In genomic region chr6:161110380-161110779, GRCh38 we compare ENCODE assay signal across 14 cellular contexts.
DNase-seq lines count a peak whose midpoint lies in the region; ATAC-seq lines count a peak whose summit lies in the region.
"Had no signal": no experiment of that assay in that cellular context is flagged by ENCODE, and none has a peak within 500 bp of the region (broad histone marks: within the 10 kb centered on the region; RNA-seq: fewer than 3 reads in every experiment).

No MANE protein-coding gene starts in this region.

- no peaks in the 10 kb centered on the region for H3K27me3 Mint-ChIP-seq in activated T-cell treated with anti-CD3 and anti-CD28 coated beads, Interleukin-2, amount 50 U/mL, for 72 hours (ENCODE audit: low read depth)
- no peaks in the 10 kb centered on the region for H3K27me3 Mint-ChIP-seq in CD4-positive, alpha-beta memory T cell
- no peaks in the 10 kb centered on the region for H3K27me3 Mint-ChIP-seq in activated T-helper 2 cell treated with anti-CD3 and anti-CD28 coated beads, Interferon-gamma antibody, Interleukin-2, Interleukin-4, amounts not matched to agents 10 μg/mL and 5 μg/mL and 100 μg/mL, durations not matched to agents 14 hours and 24 hours and 36 hours (ENCODE audit: low read depth)
- H3K27me3 Mint-ChIP-seq in stimulated activated memory B cell treated with anti-CD40 and anti-IgM and Interleukin-4, amounts not matched to agents 10 μg/mL and 1 μg/mL and 100 μg/mL, for 72 hours = no peaks in the 10 kb centered on the region

- peaks cover 45% of the 10 kb centered on the region for H3K4me1 Mint-ChIP-seq in activated T-cell treated with anti-CD3 and anti-CD28 coated beads, Interleukin-2, amount 50 U/mL, for 72 hours (ENCODE audit: low read depth)
- peaks cover 17 to 20% (median 17%) of the 10 kb centered on the region in 4 donors for H3K4me1 Mint-ChIP-seq in CD4-positive, alpha-beta memory T cell
- peaks cover 28% of the 10 kb centered on the region for H3K4me1 Mint-ChIP-seq in activated T-helper 2 cell treated with anti-CD3 and anti-CD28 coated beads, Interferon-gamma antibody, Interleukin-2, Interleukin-4, amounts not matched to agents 10 μg/mL and 5 μg/mL and 100 μg/mL, durations not matched to agents 14 hours and 24 hours and 36 hours (ENCODE audit: low read depth)
- H3K4me1 Mint-ChIP-seq in stimulated activated memory B cell treated with anti-CD40 and anti-IgM and Interleukin-4, amounts not matched to agents 10 μg/mL and 1 μg/mL and 100 μg/mL, for 72 hours = peaks cover 2% of the 10 kb centered on the region

- no peak overlapping the region for H3K4me3 Mint-ChIP-seq in activated T-cell treated with anti-CD3 and anti-CD28 coated beads, Interleukin-2, amount 50 U/mL, for 72 hours
- no peak overlapping the region for H3K4me3 Mint-ChIP-seq in CD4-positive, alpha-beta memory T cell
- no peak overlapping the region for H3K4me3 Mint-ChIP-seq in activated T-helper 2 cell treated with anti-CD3 and anti-CD28 coated beads, Interferon-gamma antibody, Interleukin-2, Interleukin-4, amounts not matched to agents 10 μg/mL and 5 μg/mL and 100 μg/mL, durations not matched to agents 14 hours and 24 hours and 36 hours (ENCODE audit: low read depth)
- no peak overlapping the region for H3K4me3 Mint-ChIP-seq in stimulated activated memory B cell treated with anti-CD40 and anti-IgM and Interleukin-4, amounts not matched to agents 10 μg/mL and 1 μg/mL and 100 μg/mL, for 72 hours

- intact Hi-C loops in CD4-positive, alpha-beta memory T cell (cut with micrococcal nuclease) = loop anchor here (10.0 kb wide), 1 partner anchor 176 kb away; no protein-coding TSS in a partner anchor
- intact Hi-C loops in activated T-helper 2 cell treated with anti-CD3 and anti-CD28 coated beads, Interferon-gamma antibody, Interleukin-2, Interleukin-4, amounts not matched to agents 10 μg/mL and 5 μg/mL and 100 μg/mL, durations not matched to agents 14 hours and 24 hours and 36 hours (cut with micrococcal nuclease) = no loop called here

- no peaks in the 10 kb centered on the region for H3K27me3 ChIP-seq in CD4-positive, alpha-beta memory T cell (ENCODE audit: insufficient read depth, low read length)

- CTCF ChIA-PET in CD4-positive, alpha-beta memory T cell (lab: Charles Lee; ENCODE audit: partially characterized antibody) = interaction anchor here (1.2 to 2.4 kb wide), 6 partner anchors 13 to 260 kb away, joined by 3 to 5 read pairs (median 4); no protein-coding TSS in a partner anchor

- H3K27ac Mint-ChIP-seq in activated T-cell treated with anti-CD3 and anti-CD28 coated beads, Interleukin-2, amount 50 U/mL, for 72 hours = peak overlapping the region; percentile 89
- H3K27ac Mint-ChIP-seq in CD4-positive, alpha-beta memory T cell = peak overlapping the region in 6 of 7 donors; percentile 9 to 93 (median 78)
- peak overlapping the region; percentile 82 for H3K27ac Mint-ChIP-seq in activated T-helper 2 cell treated with anti-CD3 and anti-CD28 coated beads, Interferon-gamma antibody, Interleukin-2, Interleukin-4, amounts not matched to agents 10 μg/mL and 5 μg/mL and 100 μg/mL, durations not matched to agents 14 hours and 24 hours and 36 hours
- peak overlapping the region; percentile 35 for H3K27ac Mint-ChIP-seq in stimulated activated memory B cell treated with anti-CD40 and anti-IgM and Interleukin-4, amounts not matched to agents 10 μg/mL and 1 μg/mL and 100 μg/mL, for 72 hours

- peaks cover 14% of the 10 kb centered on the region for H3K4me1 ChIP-seq in CD4-positive, alpha-beta memory T cell (ENCODE audit: insufficient read depth, low read length)

- ATAC-seq in activated T-cell treated with anti-CD3 and anti-CD28 coated beads, Interleukin-2, amount 50 U/mL, for 72 hours (replicated peaks in 1 of 2) = no peak
- no peak for ATAC-seq in stimulated activated memory B cell treated with anti-CD40 and anti-IgM and Interleukin-4, amounts not matched to agents 10 μg/mL and 1 μg/mL and 100 μg/mL, for 72 hours
- ATAC-seq: Right ventricle myocardium inferior had no signal

- H3K9me3 Mint-ChIP-seq in activated T-cell treated with anti-CD3 and anti-CD28 coated beads, Interleukin-2, amount 50 U/mL, for 72 hours = no peaks in the 10 kb centered on the region
- H3K9me3 Mint-ChIP-seq in CD4-positive, alpha-beta memory T cell = peaks cover 0 to 2% (median 0%) of the 10 kb centered on the region in 8 donors
- no peaks in the 10 kb centered on the region for H3K9me3 Mint-ChIP-seq in activated T-helper 2 cell treated with anti-CD3 and anti-CD28 coated beads, Interferon-gamma antibody, Interleukin-2, Interleukin-4, amounts not matched to agents 10 μg/mL and 5 μg/mL and 100 μg/mL, durations not matched to agents 14 hours and 24 hours and 36 hours
- no peaks in the 10 kb centered on the region for H3K9me3 Mint-ChIP-seq in stimulated activated memory B cell treated with anti-CD40 and anti-IgM and Interleukin-4, amounts not matched to agents 10 μg/mL and 1 μg/mL and 100 μg/mL, for 72 hours

- no peak for DNase-seq in activated T-cell treated with anti-CD3 and anti-CD28 coated beads, Interleukin-2, amount 50 U/mL, for 72 hours
- DNase-seq in activated T-cell treated with anti-CD3 and anti-CD28 coated beads, Interleukin-2, amount 50 U/mL, for 48 hours = no peak
- no peak for DNase-seq in CD4-positive, alpha-beta memory T cell
- DNase-seq in activated T-helper 2 cell treated with anti-CD3 and anti-CD28 coated beads, Interferon-gamma antibody, Interleukin-2, Interleukin-4, amounts not matched to agents 10 μg/mL and 5 μg/mL and 100 μg/mL, durations not matched to agents 14 hours and 24 hours and 36 hours (ENCODE audit: low spot score) = no peak
- no peak for DNase-seq in NCI-H446 treated with DMSO at 0.1 percent for 48 hours (lab: John Stamatoyannopoulos, UW)
- no peak for DNase-seq in NCI-H187 (lab: John Stamatoyannopoulos, UW)
- DNase-seq: AML-193, KBM-7, NCI-H1048, NCI-H146, NCI-H226, NCI-H69 had no signal

- H3K4me3 ChIP-seq in CD4-positive, alpha-beta memory T cell (ENCODE audit: low read length in 2 of 2) = no peak overlapping the region

- H3K9me3 ChIP-seq in CD4-positive, alpha-beta memory T cell (ENCODE audit: control insufficient read depth in 1 of 2, low read length in 2 of 2) = no peaks in the 10 kb centered on the region

- H3K36me3 ChIP-seq in CD4-positive, alpha-beta memory T cell (ENCODE audit: insufficient read depth, low read length) = peaks cover 64% of the 10 kb centered on the region

- POLR2A ChIA-PET in CD4-positive, alpha-beta memory T cell (lab: Charles Lee; ENCODE audit: partially characterized antibody) = interaction anchor here (0.9 to 1.9 kb wide), 3 partner anchors 30 to 81 kb away, joined by 3 to 15 read pairs (median 12); no protein-coding TSS in a partner anchor

- peak overlapping the region; percentile 31 for H3K27ac ChIP-seq in CD4-positive, alpha-beta memory T cell (ENCODE audit: low read depth, low read length)

- peaks cover 12 to 43% of the 10 kb centered on the region in 2 donors for H3K36me3 Mint-ChIP-seq in activated T-cell treated with anti-CD3 and anti-CD28 coated beads, Interleukin-2, amount 50 U/mL, for 72 hours (ENCODE audit: insufficient read depth in 2 of 2)
- H3K36me3 Mint-ChIP-seq in CD4-positive, alpha-beta memory T cell = peaks cover 88 to 96% of the 10 kb centered on the region in 2 donors
- peaks cover 85% of the 10 kb centered on the region for H3K36me3 Mint-ChIP-seq in activated T-helper 2 cell treated with anti-CD3 and anti-CD28 coated beads, Interferon-gamma antibody, Interleukin-2, Interleukin-4, amounts not matched to agents 10 μg/mL and 5 μg/mL and 100 μg/mL, durations not matched to agents 14 hours and 24 hours and 36 hours (ENCODE audit: low read depth)
- H3K36me3 Mint-ChIP-seq in stimulated activated memory B cell treated with anti-CD40 and anti-IgM and Interleukin-4, amounts not matched to agents 10 μg/mL and 1 μg/mL and 100 μg/mL, for 72 hours = peaks cover 78% of the 10 kb centered on the region

Comparison
In these comparisons a context has a peak if more than half of its experiments do, and no peak if none do; other contexts are left out.
1. H3K27ac Mint-ChIP-seq: peak in every context shown above with its lines; median percentile 89 in activated T-cell treated with anti-CD3 and anti-CD28 coated beads, Interleukin-2, amount 50 U/mL, for 72 hours; 82 in activated T-helper 2 cell treated with anti-CD3 and anti-CD28 coated beads, Interferon-gamma antibody, Interleukin-2, Interleukin-4, amounts not matched to agents 10 μg/mL and 5 μg/mL and 100 μg/mL, durations not matched to agents 14 hours and 24 hours and 36 hours; 78 in CD4-positive, alpha-beta memory T cell; 35 in stimulated activated memory B cell treated with anti-CD40 and anti-IgM and Interleukin-4, amounts not matched to agents 10 μg/mL and 1 μg/mL and 100 μg/mL, for 72 hours.